20 cellular contexts compared by ENCODE assay signal in genomic region chr10:70847666-70848360, GRCh38. TPM values are rescaled to one million over a fixed set of nuclear protein-coding genes. Genes with fewer than 3 reads are reported as not detected.
DNase-seq lines count a peak whose midpoint lies in the region; ATAC-seq and TF ChIP-seq lines count a peak whose summit lies in the region.
"Had no signal": no experiment of that assay in that cellular context is flagged by ENCODE, and none has a peak within 500 bp of the region (broad histone marks: within the 10 kb centered on the region; RNA-seq: fewer than 3 reads in every experiment).

No MANE protein-coding gene starts in this region.

- peak; percentile 57 to 74 for ATAC-seq in natural killer cell treated with Interleukin-12 subunit alpha and Interleukin-12 subunit beta and Interleukin-15 and Interleukin-18, amount 100 ng/mL, for 72 hours
- ATAC-seq in natural killer cell, result no peak
- no peak for ATAC-seq in HG03025 (IDR thresholded peaks at IDR 0.05; ENCODE audit: low FRiP score, unreplicated experiment)
- no peak for ATAC-seq in GM21723 (IDR thresholded peaks at IDR 0.05; ENCODE audit: unreplicated experiment)
- ATAC-seq: stimulated activated memory B cell treated with anti-CD40 and anti-IgM and Interleukin-4, amounts not matched to agents 10 μg/mL and 1 μg/mL and 100 μg/mL, for 72 hours had no signal

- no peak for TF ChIP-seq CTCF in natural killer cell (IDR thresholded peaks at IDR 0.05)
- TF ChIP-seq CTCF in mesothelial cell of epicardium (IDR thresholded peaks at IDR 0.05; ENCODE audit: unreplicated experiment), result no peak

- peaks cover 4% of the 10 kb centered on the region for H3K36me3 Mint-ChIP-seq in natural killer cell treated with Interleukin-12 subunit alpha and Interleukin-12 subunit beta and Interleukin-15 and Interleukin-18, amount 100 ng/mL, for 72 hours
- H3K36me3 Mint-ChIP-seq in natural killer cell (peaks cover 14% of the 10 kb centered on the region), mesothelial cell of epicardium (peaks cover 40% of the 10 kb centered on the region)
- H3K36me3 Mint-ChIP-seq in activated naive CD8-positive, alpha-beta T cell, result peaks cover 16% of the 10 kb centered on the region

- no peaks in the 10 kb centered on the region for H3K27me3 Mint-ChIP-seq in natural killer cell treated with Interleukin-12 subunit alpha and Interleukin-12 subunit beta and Interleukin-15 and Interleukin-18, amount 100 ng/mL, for 72 hours
- H3K27me3 Mint-ChIP-seq in natural killer cell (ENCODE audit: low read depth in 2 of 2), result no peaks in the 10 kb centered on the region
- no peaks in the 10 kb centered on the region for H3K27me3 Mint-ChIP-seq in activated naive CD8-positive, alpha-beta T cell
- no peaks in the 10 kb centered on the region for H3K27me3 Mint-ChIP-seq in mesothelial cell of epicardium (ENCODE audit: low read depth)
- H3K27me3 Mint-ChIP-seq: stimulated activated memory B cell treated with anti-CD40 and anti-IgM and Interleukin-4, amounts not matched to agents 10 μg/mL and 1 μg/mL and 100 μg/mL, for 72 hours had no signal

- peaks cover 15 to 18% of the 10 kb centered on the region in 2 donors for H3K4me1 Mint-ChIP-seq in natural killer cell treated with Interleukin-12 subunit alpha and Interleukin-12 subunit beta and Interleukin-15 and Interleukin-18, amount 100 ng/mL, for 72 hours (ENCODE audit: low read depth in 2 of 2)
- peaks cover 6 to 9% of the 10 kb centered on the region in 2 donors for H3K4me1 Mint-ChIP-seq in natural killer cell
- H3K4me1 Mint-ChIP-seq in activated naive CD8-positive, alpha-beta T cell (ENCODE audit: low read depth), result peaks cover 21% of the 10 kb centered on the region
- H3K4me1 Mint-ChIP-seq in mesothelial cell of epicardium, result peaks cover 31% of the 10 kb centered on the region

- peak overlapping the region; percentile 53 to 64 for H3K27ac Mint-ChIP-seq in natural killer cell treated with Interleukin-12 subunit alpha and Interleukin-12 subunit beta and Interleukin-15 and Interleukin-18, amount 100 ng/mL, for 72 hours
- H3K27ac Mint-ChIP-seq in natural killer cell (no peak overlapping the region), mesothelial cell of epicardium (peak overlapping the region; percentile 69)
- H3K27ac Mint-ChIP-seq in activated naive CD8-positive, alpha-beta T cell, result peak overlapping the region; percentile 59
- H3K27ac Mint-ChIP-seq: stimulated activated memory B cell treated with anti-CD40 and anti-IgM and Interleukin-4, amounts not matched to agents 10 μg/mL and 1 μg/mL and 100 μg/mL, for 72 hours had no signal

- intact Hi-C loops in natural killer cell (cut with micrococcal nuclease), result no loop called here

- DNase-seq in natural killer cell treated with Interleukin-12 subunit alpha and Interleukin-12 subunit beta and Interleukin-15 and Interleukin-18, amount 100 ng/mL, for 72 hours (ENCODE audit: low spot score), result no peak
- no peak for DNase-seq in natural killer cell
- DNase-seq in mesothelial cell of epicardium (ENCODE audit: low spot score in 2 of 2, unreplicated experiment in 2 of 2), result no peak
- no peak for DNase-seq in DMS53 (lab: John Stamatoyannopoulos, UW)
- DNase-seq: activated CD4-positive, alpha-beta T cell treated with anti-CD3 and anti-CD28 coated beads for 4 hours; AML-193; amniotic stem cell; cerebellar nuclear complex; DND-41; effector CD8-positive, alpha-beta T cell; NCI-H1105; NCI-H2081; NCI-H510A treated with DMSO at 0.1 percent for 48 hours; RPMI8226; stimulated activated CD4-positive, alpha-beta T cell treated with anti-CD3 and anti-CD28 coated beads, Interleukin-15, amount 100 ng/mL, for 24 hours; tibial artery had no signal

- H3K9me3 Mint-ChIP-seq in natural killer cell treated with Interleukin-12 subunit alpha and Interleukin-12 subunit beta and Interleukin-15 and Interleukin-18, amount 100 ng/mL, for 72 hours, result no peaks in the 10 kb centered on the region
- H3K9me3 Mint-ChIP-seq in natural killer cell (no peaks in the 10 kb centered on the region), mesothelial cell of epicardium (peaks cover 5% of the 10 kb centered on the region)
- H3K9me3 Mint-ChIP-seq in activated naive CD8-positive, alpha-beta T cell (ENCODE audit: low read depth), result no peaks in the 10 kb centered on the region
- H3K9me3 Mint-ChIP-seq: stimulated activated memory B cell treated with anti-CD40 and anti-IgM and Interleukin-4, amounts not matched to agents 10 μg/mL and 1 μg/mL and 100 μg/mL, for 72 hours had no signal

- H3K4me3 Mint-ChIP-seq in natural killer cell treated with Interleukin-12 subunit alpha and Interleukin-12 subunit beta and Interleukin-15 and Interleukin-18, amount 100 ng/mL, for 72 hours, result peak overlapping the region; percentile 51
- H3K4me3 Mint-ChIP-seq in natural killer cell (no peak overlapping the region), mesothelial cell of epicardium (no peak overlapping the region)
- no peak overlapping the region for H3K4me3 Mint-ChIP-seq in activated naive CD8-positive, alpha-beta T cell
- H3K4me3 Mint-ChIP-seq: stimulated activated memory B cell treated with anti-CD40 and anti-IgM and Interleukin-4, amounts not matched to agents 10 μg/mL and 1 μg/mL and 100 μg/mL, for 72 hours had no signal

RNA-seq across cellular contexts. Expression of gene SGPL1, which starts 32.1 kb away (rescaled TPM):
- total RNA-seq in natural killer cell treated with Interleukin-12 subunit alpha and Interleukin-12 subunit beta and Interleukin-15 and Interleukin-18, amount 100 ng/mL, for 72 hours, result 10 to 100 TPM; 27.4 to 40.5 TPM
- 10 to 100 TPM; 33.7 to 48.4 (median 47.8) TPM for total RNA-seq in natural killer cell
- 89.9 to 98.3 TPM (median 90.8 TPM) in 3 replicates for total RNA-seq in mesothelial cell of epicardium

RNA-seq across cellular contexts. Expression of gene PCBD1, which starts 40.6 kb away (rescaled TPM):
- total RNA-seq in natural killer cell treated with Interleukin-12 subunit alpha and Interleukin-12 subunit beta and Interleukin-15 and Interleukin-18, amount 100 ng/mL, for 72 hours, result 10 to 100 TPM; 32.6 to 44.9 TPM
- total RNA-seq in natural killer cell, result 10 to 100 TPM in 2 of 3 donors, 1 to 10 TPM in 1; 7.2 to 15.3 (median 10.4) TPM
- total RNA-seq in mesothelial cell of epicardium, result 50.5 to 51.7 TPM (median 51.4 TPM) in 3 replicates

Comparison
In these comparisons a context has a peak if more than half of its experiments do, and no peak if none do; other contexts are left out.
1. ATAC-seq: peak in natural killer cell treated with Interleukin-12 subunit alpha and Interleukin-12 subunit beta and Interleukin-15 and Interleukin-18, amount 100 ng/mL, for 72 hours (2 of 2); none in natural killer cell (0 of 3), HG03025 (single experiment) and GM21723 (single experiment).
2. H3K27ac Mint-ChIP-seq: peak in natural killer cell treated with Interleukin-12 subunit alpha and Interleukin-12 subunit beta and Interleukin-15 and Interleukin-18, amount 100 ng/mL, for 72 hours (2 of 2), activated naive CD8-positive, alpha-beta T cell (single experiment) and mesothelial cell of epicardium (single experiment); none in natural killer cell (0 of 2).